Comparison of ENCODE assay signal across 10 cellular contexts in genomic region chr12:98893601-98894411, GRCh38.
DNase-seq lines count a peak whose midpoint lies in the region; ATAC-seq, FAIRE-seq and TF ChIP-seq lines count a peak whose summit lies in the region.
"Had no signal": no experiment of that assay in that cellular context is flagged by ENCODE, and none has a peak within 500 bp of the region (broad histone marks: within the 10 kb centered on the region; RNA-seq: fewer than 3 reads in every experiment).

No MANE protein-coding gene starts in this region.

- WGBS in H1 (ENCODE audit: extremely low coverage in 1 of 2, insufficient coverage in 1 of 2, insufficient read length in 1 of 2, insufficient replicate concordance in 2 of 2, low coverage in 1 of 2, low lambda C conversion rate in 2 of 2, missing lambda C conversion rate in 1 of 2), 2 experiments: 8% methylated on average over 27 of the region's 28 CpGs; no CpG with 5 or more reads in 1 of the 2 experiments

- H4K20me1 ChIP-seq in H1 (replicated peaks in 1 of 2; ENCODE audit: control insufficient read depth in 1 of 2, insufficient read depth in 2 of 2, low read length in 2 of 2): no peaks in the 10 kb centered on the region
- no peaks in the 10 kb centered on the region for H4K20me1 ChIP-seq in osteoblast (ENCODE audit: insufficient read depth, low read length)

- no peaks in the 10 kb centered on the region for H3K79me1 ChIP-seq in H1 (ENCODE audit: low read depth, low read length)

- H2BK20ac ChIP-seq in H1 (ENCODE audit: low read length): peak overlapping the region; percentile 44; the same call in 1 of the 2 replicates

- no peak for TF ChIP-seq POLR2A in H1 (IDR thresholded peaks at IDR 0.05; ENCODE audit: control extremely low read depth in 1 of 2, low read depth in 2 of 2, low read length in 2 of 2)

- peak; percentile 50 for FAIRE-seq in H1 (lab: Jason Lieb, UNC)

- H3K27me3 ChIP-seq in H1 (replicated peaks in 1 of 4; ENCODE audit: control insufficient read depth in 3 of 4, extremely low read depth in 1 of 4, insufficient read depth in 3 of 4, low read length in 3 of 4) (peaks cover 13 to 52% (median 40%) of the 10 kb centered on the region in 4 experiments), osteoblast (ENCODE audit: insufficient read depth, low read length) (peaks cover 24% of the 10 kb centered on the region)

- H3K4me2 ChIP-seq in H1 (ENCODE audit: insufficient read depth in 1 of 2, low read depth in 2 of 2, low read length in 2 of 2) (peak overlapping the region; percentile 90 to 98), osteoblast (ENCODE audit: insufficient read depth, low read length) (no peak overlapping the region)

- H4K8ac ChIP-seq in H1 (ENCODE audit: extremely low read depth, insufficient read depth, low read length): no peak overlapping the region; the same call in 1 of the 2 replicates

- no peak for TF ChIP-seq EP300 in H1 (IDR thresholded peaks at IDR 0.05; ENCODE audit: borderline replicate concordance in 1 of 2, low read depth in 2 of 2, low read length in 2 of 2)

- H4K5ac ChIP-seq in H1 (ENCODE audit: insufficient read length, low read depth, low read length): no peak overlapping the region

- H3K4me3 ChIP-seq in H1 (ENCODE audit: extremely low read depth in 1 of 4, insufficient read depth in 2 of 4, low read depth in 3 of 4, low read length in 4 of 4): peak overlapping the region; percentile 30 to 72 (median 56)
- no peak overlapping the region for H3K4me3 ChIP-seq in osteoblast (ENCODE audit: insufficient read depth, low read length)

- no peak overlapping the region for H2AK5ac ChIP-seq in H1 (ENCODE audit: low read depth, low read length)

- ATAC-seq in GM21723 (IDR thresholded peaks at IDR 0.05; ENCODE audit: unreplicated experiment): no peak
- ATAC-seq: left colon had no signal

- CTCF ChIA-PET in H1 (lab: Charles Lee; ENCODE audit: partially characterized antibody): interaction anchor here (0.7 to 2.0 kb wide), 3 partner anchors 27 to 105 kb away, joined by 3 to 4 read pairs (median 3); no protein-coding TSS in a partner anchor

- H3K56ac ChIP-seq in H1 (replicated peaks; ENCODE audit: insufficient read length, low read depth, low read length): no peak overlapping the region

- peaks cover 9% of the 10 kb centered on the region; the same call in 1 of the 2 replicates for H3K23me2 ChIP-seq in H1 (ENCODE audit: low read depth, low read length)

- no peak for TF ChIP-seq RAD21 in H1 (IDR thresholded peaks at IDR 0.05 in 1 of 2, conservative IDR thresholded peaks at IDR 0.05 in 1 of 2; ENCODE audit: low read depth in 2 of 2, low read length in 2 of 2)

- no peak overlapping the region for H2BK120ac ChIP-seq in H1 (replicated peaks; ENCODE audit: low read depth, low read length)

- no peak overlapping the region; a peak in 1 of 7 replicates for H3K9ac ChIP-seq in H1 (replicated peaks in 1 of 4; ENCODE audit: extremely low read depth in 1 of 4, low read depth in 3 of 4, low read length in 3 of 4)

- H2AFZ ChIP-seq in H1 (ENCODE audit: low read length): 0 out of 2 replicates have a peak overlapping the region, but pooled peaks have one; percentile 17
- no peak overlapping the region for H2AFZ ChIP-seq in osteoblast (ENCODE audit: low read length)

- H3K23ac ChIP-seq in H1 (ENCODE audit: insufficient read length): no peak overlapping the region

- no peak overlapping the region for H3K18ac ChIP-seq in H1 (ENCODE audit: extremely low read depth, low read length)

- H3K4ac ChIP-seq in H1 (replicated peaks; ENCODE audit: insufficient read length, low read depth, low read length): no peak overlapping the region

- no peak overlapping the region for H4K91ac ChIP-seq in H1 (replicated peaks; ENCODE audit: insufficient read length, low read length)

- H2BK5ac ChIP-seq in H1 (ENCODE audit: low read depth, low read length): no peak overlapping the region

- TF ChIP-seq CTCF in H1 (IDR thresholded peaks at IDR 0.05; ENCODE audit: control extremely low read depth in 1 of 3, insufficient read depth in 1 of 3, low read depth in 1 of 3, low read length in 3 of 3) (no peak), osteoblast (IDR thresholded peaks at IDR 0.05; ENCODE audit: extremely low read depth, low read depth, low read length) (no peak)

- no peak overlapping the region for H3K27ac ChIP-seq in H1 (ENCODE audit: low read depth, low read length)
- no peak overlapping the region for H3K27ac ChIP-seq in osteoblast (ENCODE audit: low read depth, low read length)

- H3K79me2 ChIP-seq in H1 (ENCODE audit: control insufficient read depth in 1 of 2, insufficient read depth in 2 of 2, low read length in 2 of 2) (no peaks in the 10 kb centered on the region), osteoblast (ENCODE audit: insufficient read depth, low read length) (no peaks in the 10 kb centered on the region)

- no peak overlapping the region for H2BK15ac ChIP-seq in H1 (ENCODE audit: low read length)

- H3K9me3 ChIP-seq in H1 (ENCODE audit: insufficient read depth in 2 of 2, low read depth in 1 of 2, low read length in 1 of 2) (no peaks in the 10 kb centered on the region), osteoblast (ENCODE audit: low read depth, low read length) (no peaks in the 10 kb centered on the region)

- H3K36me3 ChIP-seq in H1 (ENCODE audit: control insufficient read depth in 2 of 4, insufficient read depth in 4 of 4, low read length in 3 of 4) (no peaks in the 10 kb centered on the region), osteoblast (ENCODE audit: insufficient read depth, low read length) (no peaks in the 10 kb centered on the region)

- DNase-seq in ELF-1 (ENCODE audit: low read depth, low spot score): peak; percentile 47
- peak in 2 of 3 experiments; percentile 61 to 72 for DNase-seq in NCI-H1417 (lab: John Stamatoyannopoulos, UW)
- DNase-seq in H1 (ENCODE audit: low read depth in 1 of 2, low spot score in 2 of 2): no peak
- DNase-seq in osteoblast (ENCODE audit: insufficient read length, low spot score, missing footprints): peak; percentile 70
- DNase-seq in HPDE6-E6E7 (ENCODE audit: extremely low spot score): no peak
- DNase-seq in dedifferentiated amniotic fluid mesenchymal stem cell (ENCODE audit: extremely low spot score): no peak
- no peak for DNase-seq in activated CD8-positive, alpha-beta memory T cell treated with anti-CD3 and anti-CD28 coated beads for 24 hours
- DNase-seq: left colon, NCI-H226 had no signal

- H3K14ac ChIP-seq in H1 (ENCODE audit: insufficient read length): no peak overlapping the region

- POLR2A ChIA-PET in H1 (lab: Charles Lee; ENCODE audit: partially characterized antibody): no interaction called here

- no peak overlapping the region for H2BK12ac ChIP-seq in H1 (ENCODE audit: low read depth, low read length)

- H3K4me1 ChIP-seq in H1 (replicated peaks in 1 of 4; ENCODE audit: control insufficient read depth in 3 of 4, insufficient read depth in 4 of 4, low read length in 3 of 4): peaks cover 0 to 4% (median 3%) of the 10 kb centered on the region in 4 experiments; a peak in 3 of 7 replicates
- no peaks in the 10 kb centered on the region for H3K4me1 ChIP-seq in osteoblast (ENCODE audit: insufficient read depth, low read length)

TF ChIP-seq in H1, 55 proteins besides CTCF, POLR2A, EP300 and RAD21:
- TF ChIP-seq CHD1 (IDR thresholded peaks at IDR 0.05; ENCODE audit: low read depth, low read length) (no peak), SUZ12 (IDR thresholded peaks at IDR 0.05; ENCODE audit: low read length) (peak; percentile 91), CREB1 (IDR thresholded peaks at IDR 0.05) (no peak), RXRA (IDR thresholded peaks at IDR 0.05; ENCODE audit: insufficient read depth, low read depth, low read length) (no peak), TAF7 (optimal IDR thresholded peaks at IDR 0.05; ENCODE audit: borderline replicate concordance, low read depth, low read length) (no peak), RNF2 (IDR thresholded peaks at IDR 0.05; ENCODE audit: borderline replicate concordance, low read depth, low read length, missing control alignments, poor library complexity, severe bottlenecking) (peak; percentile 76), EZH2 (IDR thresholded peaks at IDR 0.05; ENCODE audit: low read depth, low read length, severe bottlenecking) (peak; percentile 91), RFX5 (IDR thresholded peaks at IDR 0.05; ENCODE audit: borderline replicate concordance, low read depth, low read length) (no peak)
- TF ChIP-seq, protein P1, sequence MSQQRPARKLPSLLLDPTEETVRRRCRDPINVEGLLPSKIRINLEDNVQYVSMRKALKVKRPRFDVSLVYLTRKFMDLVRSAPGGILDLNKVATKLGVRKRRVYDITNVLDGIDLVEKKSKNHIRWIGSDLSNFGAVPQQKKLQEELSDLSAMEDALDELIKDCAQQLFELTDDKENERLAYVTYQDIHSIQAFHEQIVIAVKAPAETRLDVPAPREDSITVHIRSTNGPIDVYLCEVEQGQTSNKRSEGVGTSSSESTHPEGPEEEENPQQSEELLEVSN (IDR thresholded peaks at IDR 0.05): peak; percentile 25; the same call in 1 of the 2 replicates

Comparison
In these comparisons a context has a peak if more than half of its experiments do, and no peak if none do; other contexts are left out.
1. DNase-seq: peak in ELF-1 (single experiment), NCI-H1417 (2 of 3) and osteoblast (single experiment); none in H1 (0 of 2), HPDE6-E6E7 (single experiment), dedifferentiated amniotic fluid mesenchymal stem cell (single experiment) and activated CD8-positive, alpha-beta memory T cell treated with anti-CD3 and anti-CD28 coated beads for 24 hours (single experiment).